7 cellular contexts compared by ENCODE assay signal in genomic region chr17:75270218-75270965, GRCh38. TPM values are rescaled to one million over a fixed set of nuclear protein-coding genes. Genes with fewer than 3 reads are reported as not detected.
A peak's percentile ranks its signal among the peaks of the same experiment; 100 is the strongest.
DNase-seq lines count a peak whose midpoint lies in the region; TF ChIP-seq lines count a peak whose summit lies in the region.

No MANE protein-coding gene starts in this region.

- peaks cover 15 to 20% of the 10 kb centered on the region in 2 experiments for H3K4me1 Mint-ChIP-seq in H9

- H3K9me3 Mint-ChIP-seq in H9 = no peaks in the 10 kb centered on the region

- H2BK12ac ChIP-seq in H9 (ENCODE audit: insufficient read length, low read depth, low read length) = no peak overlapping the region

- H2BK120ac ChIP-seq in H9 (ENCODE audit: low read depth, low read length, poor library complexity, severe bottlenecking) = no peak overlapping the region

- no peaks in the 10 kb centered on the region for H3K9me3 ChIP-seq in H9 (ENCODE audit: control insufficient read depth, low read depth, low read length)
- no peaks in the 10 kb centered on the region for H3K9me3 ChIP-seq in MM.1S (replicated peaks; ENCODE audit: insufficient read depth, low read length)
- no peaks in the 10 kb centered on the region for H3K9me3 ChIP-seq in iPS DF 6.9 (ENCODE audit: control insufficient read depth, insufficient read depth, low read length)

- H3K9ac ChIP-seq in H9 (ENCODE audit: extremely low read depth, insufficient read length, low read length) (peak overlapping the region; percentile 42), MM.1S (ENCODE audit: low read length) (peak overlapping the region; percentile 97)

- H3K36me3 Mint-ChIP-seq in H9 (ENCODE audit: insufficient read depth in 1 of 3, low read depth in 3 of 3) = peaks cover 0 to 41% (median 39%) of the 10 kb centered on the region in 3 experiments; a peak in 6 of 7 replicates

- no peak overlapping the region for H4K91ac ChIP-seq in H9 (ENCODE audit: insufficient read length, low read depth, low read length)

- H2BK20ac ChIP-seq in H9 (ENCODE audit: low read depth, low read length, poor library complexity, severe bottlenecking) = no peak overlapping the region

- no peak overlapping the region for H3K23ac ChIP-seq in H9 (ENCODE audit: insufficient read length, low read depth, low read length)

- H3K4ac ChIP-seq in H9 (ENCODE audit: low read depth, low read length) = no peak overlapping the region

- no peak overlapping the region for H3K56ac ChIP-seq in H9 (ENCODE audit: insufficient read length, low read depth, low read length)

- H3K27ac Mint-ChIP-seq in H9 = peak overlapping the region in 2 of 3 experiments; percentile 44 to 89; a peak in 4 of 7 replicates

- H4K20me1 ChIP-seq in H9 (ENCODE audit: control insufficient read depth, insufficient read depth, insufficient read length) (no peaks in the 10 kb centered on the region), MM.1S (ENCODE audit: insufficient read depth, low read length) (no peaks in the 10 kb centered on the region)

- H2AFZ ChIP-seq in H9 (ENCODE audit: low read length) = no peak overlapping the region
- peak overlapping the region; percentile 99 for H2AFZ ChIP-seq in MM.1S (ENCODE audit: low read length)

- no peak overlapping the region for H3K27ac ChIP-seq in H9 (ENCODE audit: insufficient read length, low read depth, low read length)
- peak overlapping the region; percentile 48; the same call in 1 of the 2 replicates for H3K27ac ChIP-seq in MM.1S (ENCODE audit: low read length)
- no peak overlapping the region for H3K27ac ChIP-seq in iPS DF 6.9 (ENCODE audit: low read length)

- H3K18ac ChIP-seq in H9 (ENCODE audit: insufficient read length, low read depth, low read length) = peak overlapping the region; percentile 1

- H4K8ac ChIP-seq in H9 (replicated peaks; ENCODE audit: insufficient read length, low read depth, low read length) = no peak overlapping the region

- peak overlapping the region; percentile 21; the same call in 1 of the 2 replicates for H3K14ac ChIP-seq in H9 (ENCODE audit: insufficient read depth, low read length)

- no peak overlapping the region for H3T11ph ChIP-seq in H9 (ENCODE audit: low read length)

- no peaks in the 10 kb centered on the region; the same call in 1 of the 2 replicates for H3K27me3 Mint-ChIP-seq in H9 (ENCODE audit: low read depth)

- peak overlapping the region; percentile 74 for H3K4me2 ChIP-seq in H9 (ENCODE audit: insufficient read depth, insufficient read length, low read length)
- H3K4me2 ChIP-seq in MM.1S (ENCODE audit: low read depth, low read length) = peak overlapping the region; percentile 99

- H3K4me3 ChIP-seq in GM12865 (ENCODE audit: low read depth, low read length) (peak overlapping the region; percentile 97), MM.1S (ENCODE audit: low read length) (peak overlapping the region; percentile 99), astrocyte of the spinal cord (ENCODE audit: low read depth, low read length) (peak overlapping the region; percentile 72), iPS DF 6.9 (ENCODE audit: low read length) (peak overlapping the region; percentile 45; the same call in 1 of the 2 replicates), skeletal muscle cell (ENCODE audit: low read depth, low read length) (peak overlapping the region; percentile 73)

- H4K5ac ChIP-seq in H9 (ENCODE audit: insufficient read length, low read depth, low read length) = no peak overlapping the region

- 0 out of 2 replicates have a peak, but pooled peaks cover 2% of the 10 kb centered on the region for H3K4me1 ChIP-seq in H9 (ENCODE audit: insufficient read depth, low read length)
- H3K4me1 ChIP-seq in MM.1S (ENCODE audit: low read length) = peaks cover 12% of the 10 kb centered on the region
- H3K4me1 ChIP-seq in iPS DF 6.9 (ENCODE audit: control insufficient read depth, insufficient read depth, low read length) = peaks cover 4% of the 10 kb centered on the region; the same call in 1 of the 2 replicates

- no peak overlapping the region for H2BK15ac ChIP-seq in H9 (ENCODE audit: low read depth, low read length)

- peaks cover 22% of the 10 kb centered on the region for H3K23me2 ChIP-seq in H9 (ENCODE audit: insufficient read length, low read depth, low read length, poor library complexity, severe bottlenecking)

- peaks cover 41% of the 10 kb centered on the region for H3F3A ChIP-seq in MM.1S (ENCODE audit: insufficient read depth, low read length)

- no peak overlapping the region for H2BK5ac ChIP-seq in H9 (ENCODE audit: insufficient read length, low read length)

- TF ChIP-seq CTCF in GM12865 (IDR thresholded peaks at IDR 0.05; ENCODE audit: insufficient read depth, low read depth, low read length, missing control alignments) (peak; percentile 40), H9 (conservative IDR thresholded peaks at IDR 0.05) (no peak), MM.1S (IDR thresholded peaks at IDR 0.05; ENCODE audit: low read length) (peak; percentile 42), astrocyte of the spinal cord (IDR thresholded peaks at IDR 0.05; ENCODE audit: low read depth, low read length) (peak; percentile 39)

- peak overlapping the region; percentile 76 to 86 for H3K4me3 Mint-ChIP-seq in H9

- H3K27me3 ChIP-seq in H9 (ENCODE audit: insufficient read depth, low read length) (no peaks in the 10 kb centered on the region), MM.1S (replicated peaks; ENCODE audit: insufficient read depth, low read length) (no peaks in the 10 kb centered on the region), iPS DF 6.9 (ENCODE audit: control insufficient read depth, insufficient read depth, low read length) (no peaks in the 10 kb centered on the region)

- DNase-seq in GM12865 (ENCODE audit: low read depth) (peak; percentile 81), H9 (peak; percentile 82), MM.1S (peak; percentile 57), T-helper 1 cell (peak in 4 of 5 donors; percentile 25 to 70 (median 33)), astrocyte of the spinal cord (ENCODE audit: low read depth, low spot score) (peak; percentile 65), iPS DF 6.9 (ENCODE audit: low read depth, low spot score) (no peak), skeletal muscle cell (ENCODE audit: low read depth) (peak; percentile 43)

- H2AK5ac ChIP-seq in H9 (ENCODE audit: insufficient read length, low read length) = no peak overlapping the region

- WGBS in H9 (ENCODE audit: extremely low coverage, insufficient read length, low lambda C conversion rate) = no CpG with 5 or more reads among the region's 47 CpGs
- no CpG with 5 or more reads among the region's 47 CpGs for WGBS in iPS DF 6.9 (ENCODE audit: insufficient coverage, insufficient read length)

- no peaks in the 10 kb centered on the region for H3K79me2 ChIP-seq in H9 (ENCODE audit: insufficient read depth, low read length)
- H3K79me2 ChIP-seq in MM.1S (ENCODE audit: low read length) = peaks cover 11% of the 10 kb centered on the region; the same call in 1 of the 2 replicates

- no peaks in the 10 kb centered on the region for H3K79me1 ChIP-seq in H9 (ENCODE audit: insufficient read depth, low read depth, low read length, poor library complexity, severe bottlenecking)

- no peaks in the 10 kb centered on the region for H3K36me3 ChIP-seq in MM.1S (replicated peaks; ENCODE audit: insufficient read depth, low read length)
- H3K36me3 ChIP-seq in iPS DF 6.9 (ENCODE audit: control insufficient read depth, insufficient read depth, low read length) = peaks cover 16% of the 10 kb centered on the region

- H3K9me2 ChIP-seq in MM.1S (replicated peaks; ENCODE audit: insufficient read depth, low read length) = no peaks in the 10 kb centered on the region

- in situ Hi-C loops in astrocyte of the spinal cord (cut with HindIII; ENCODE audit: low sequenced_read_pairs) = no loop called here

RNA-seq across cellular contexts. Expression of gene MIF4GD, which starts 0.6 kb away (rescaled TPM):
- total RNA-seq in H9 (2021) = 24.0 and 26.1 TPM in 2 replicates

RNA-seq across cellular contexts. Expression of gene MRPS7, which starts 8.7 kb away (rescaled TPM):
- total RNA-seq in H9 (2021) = 93.7 and 97.4 TPM in 2 replicates

RNA-seq across cellular contexts. Expression of gene GGA3, which starts 9.0 kb away (rescaled TPM):
- 50.3 and 58.2 TPM in 2 replicates for total RNA-seq in H9 (2021)

RNA-seq across cellular contexts. Expression of gene SLC25A19, which starts 18.8 kb away (rescaled TPM):
- 24.2 and 27.2 TPM in 2 replicates for total RNA-seq in H9 (2021)

Comparison
In these comparisons a context has a peak if more than half of its experiments do, and no peak if none do; other contexts are left out.
1. H3K4me3 ChIP-seq: peak in every context shown above with its lines; median percentile 99 in MM.1S; 97 in GM12865; 73 in skeletal muscle cell; 72 in astrocyte of the spinal cord; 45 in iPS DF 6.9.